In genomic region chr11:118928870-118929495, GRCh38 we compare ENCODE assay signal across 8 cellular contexts. TPM values are rescaled to one million over a fixed set of nuclear protein-coding genes. Genes with fewer than 3 reads are reported as not detected.
DNase-seq lines count a peak whose midpoint lies in the region; ATAC-seq and TF ChIP-seq lines count a peak whose summit lies in the region.

No MANE protein-coding gene starts in this region.

- intact Hi-C loops in activated T-helper 2 cell treated with anti-CD3 and anti-CD28 coated beads, Interferon-gamma antibody, Interleukin-2, Interleukin-4, amounts not matched to agents 10 μg/mL and 5 μg/mL and 100 μg/mL, durations not matched to agents 14 hours and 24 hours and 36 hours (cut with micrococcal nuclease): loop anchor here (1.0 to 5.0 kb wide), 9 partner anchors 11 to 239 kb away; partner anchors contain the start of genes CENATAC, CXCR5, DPAGT1 and RPS25

- H3K36me3 Mint-ChIP-seq in activated T-helper 2 cell treated with anti-CD3 and anti-CD28 coated beads, Interferon-gamma antibody, Interleukin-2, Interleukin-4, amounts not matched to agents 10 μg/mL and 5 μg/mL and 100 μg/mL, durations not matched to agents 14 hours and 24 hours and 36 hours (ENCODE audit: low read depth): no peaks in the 10 kb centered on the region

- H3K27ac Mint-ChIP-seq in activated T-helper 2 cell treated with anti-CD3 and anti-CD28 coated beads, Interferon-gamma antibody, Interleukin-2, Interleukin-4, amounts not matched to agents 10 μg/mL and 5 μg/mL and 100 μg/mL, durations not matched to agents 14 hours and 24 hours and 36 hours: peak overlapping the region; percentile 91

- ATAC-seq in GM21619 (IDR thresholded peaks at IDR 0.05; ENCODE audit: unreplicated experiment): no peak

- peak overlapping the region; percentile 84 for H3K4me3 Mint-ChIP-seq in activated T-helper 2 cell treated with anti-CD3 and anti-CD28 coated beads, Interferon-gamma antibody, Interleukin-2, Interleukin-4, amounts not matched to agents 10 μg/mL and 5 μg/mL and 100 μg/mL, durations not matched to agents 14 hours and 24 hours and 36 hours (ENCODE audit: low read depth)

- H3K27me3 ChIP-seq in AG04450 (ENCODE audit: control insufficient read depth, insufficient read depth, low read length) (no peaks in the 10 kb centered on the region), neutrophil (no peaks in the 10 kb centered on the region)

- H3K36me3 ChIP-seq in neutrophil: no peaks in the 10 kb centered on the region

- H3K9me3 Mint-ChIP-seq in activated T-helper 2 cell treated with anti-CD3 and anti-CD28 coated beads, Interferon-gamma antibody, Interleukin-2, Interleukin-4, amounts not matched to agents 10 μg/mL and 5 μg/mL and 100 μg/mL, durations not matched to agents 14 hours and 24 hours and 36 hours: no peaks in the 10 kb centered on the region

- CTCF ChIA-PET in AG04450 (lab: Charles Lee): interaction anchor here (0.7 to 7.4 kb wide), 16 partner anchors 11 to 293 kb away, joined by 3 to 76 read pairs (median 4); partner anchors contain the start of gene DDX6

- no peaks in the 10 kb centered on the region for H3K27me3 Mint-ChIP-seq in activated T-helper 2 cell treated with anti-CD3 and anti-CD28 coated beads, Interferon-gamma antibody, Interleukin-2, Interleukin-4, amounts not matched to agents 10 μg/mL and 5 μg/mL and 100 μg/mL, durations not matched to agents 14 hours and 24 hours and 36 hours (ENCODE audit: low read depth)

- peaks cover 52 to 55% of the 10 kb centered on the region in 2 experiments for H3K4me1 ChIP-seq in neutrophil (ENCODE audit: control insufficient read depth in 1 of 2, insufficient read depth in 1 of 2, low read depth in 1 of 2, low read length in 1 of 2)

- H3K4me3 ChIP-seq in AG04450 (ENCODE audit: low read depth, low read length) (peak overlapping the region; percentile 74), GM12864 (ENCODE audit: low read depth, low read length) (peak overlapping the region; percentile 64), foreskin fibroblast (ENCODE audit: low read depth in 1 of 2, low read length in 2 of 2) (peak overlapping the region; percentile 52 to 65), neutrophil (ENCODE audit: low read depth in 1 of 2, low read length in 1 of 2) (peak overlapping the region; percentile 67 to 84)

- H3K27ac ChIP-seq in AG04450 (ENCODE audit: low read depth, low read length) (peak overlapping the region; percentile 47), neutrophil (peak overlapping the region; percentile 84)

- peaks cover 40% of the 10 kb centered on the region for H3K4me1 Mint-ChIP-seq in activated T-helper 2 cell treated with anti-CD3 and anti-CD28 coated beads, Interferon-gamma antibody, Interleukin-2, Interleukin-4, amounts not matched to agents 10 μg/mL and 5 μg/mL and 100 μg/mL, durations not matched to agents 14 hours and 24 hours and 36 hours (ENCODE audit: low read depth)

- H3K9me3 ChIP-seq in AG04450 (ENCODE audit: control insufficient read depth, insufficient read depth, low read length) (no peaks in the 10 kb centered on the region; the same call in 1 of the 2 replicates), neutrophil (no peaks in the 10 kb centered on the region)

- POLR2A ChIA-PET in AG04450 (lab: Yijun Ruan, JAX): interaction anchor here (0.6 to 3.8 kb wide), 2 partner anchors 20 to 29 kb away, joined by 4 to 59 read pairs; no protein-coding TSS in a partner anchor

- TF ChIP-seq CTCF in AG04450 (IDR thresholded peaks at IDR 0.05; ENCODE audit: low read depth, low read length): peak; percentile 13; the same call in 1 of the 2 replicates
- no peak for TF ChIP-seq CTCF in GM12864 (IDR thresholded peaks at IDR 0.05; ENCODE audit: low read depth, low read length, missing control alignments)
- TF ChIP-seq CTCF in foreskin fibroblast (IDR thresholded peaks at IDR 0.05; ENCODE audit: low read depth, low read length): no peak
- no peak for TF ChIP-seq CTCF in neutrophil (IDR thresholded peaks at IDR 0.05)

- DNase-seq in AG04450 (ENCODE audit: low read depth, low spot score) (no peak), GM12864 (ENCODE audit: low read depth) (no peak), NCI-H226 (peak; percentile 50), foreskin fibroblast (peak in 1 of 2 donors; percentile 70), islet precursor cell (no peak)
- peak; percentile 51 for DNase-seq in activated T-helper 2 cell treated with anti-CD3 and anti-CD28 coated beads, Interferon-gamma antibody, Interleukin-2, Interleukin-4, amounts not matched to agents 10 μg/mL and 5 μg/mL and 100 μg/mL, durations not matched to agents 14 hours and 24 hours and 36 hours (ENCODE audit: low spot score)

RNA-seq across cellular contexts. Expression of gene BCL9L, which starts 3.3 kb away (rescaled TPM):
- 2.5 and 5.7 TPM in 2 replicates for polyA plus RNA-seq in AG04450 (2011; rRNA removed)
- 6.5 and 7.3 TPM in 2 replicates for polyA minus RNA-seq in AG04450 (2011; rRNA and poly(A)+ RNA removed)
- 21.9 and 23.7 TPM in 2 replicates for total RNA-seq in activated T-helper 2 cell treated with anti-CD3 and anti-CD28 coated beads, Interferon-gamma antibody, Interleukin-2, Interleukin-4, amounts not matched to agents 10 μg/mL and 5 μg/mL and 100 μg/mL, durations not matched to agents 14 hours and 24 hours and 36 hours

RNA-seq across cellular contexts. Expression of gene UPK2, which starts 27.1 kb away (rescaled TPM):
- polyA plus RNA-seq in AG04450 (2011; rRNA removed): 0.20 TPM in 1 of 2 replicates, not detected in the other
- polyA minus RNA-seq in AG04450 (2011; rRNA and poly(A)+ RNA removed): not detected in 2 replicates
- 0.21 TPM in 1 of 2 replicates, not detected in the other for total RNA-seq in activated T-helper 2 cell treated with anti-CD3 and anti-CD28 coated beads, Interferon-gamma antibody, Interleukin-2, Interleukin-4, amounts not matched to agents 10 μg/mL and 5 μg/mL and 100 μg/mL, durations not matched to agents 14 hours and 24 hours and 36 hours

RNA-seq across cellular contexts. Expression of gene FOXR1, which starts 42.6 kb away (rescaled TPM):
- polyA plus RNA-seq in AG04450 (2011; rRNA removed): not detected in 2 replicates
- polyA minus RNA-seq in AG04450 (2011; rRNA and poly(A)+ RNA removed): not detected in 2 replicates
- total RNA-seq in activated T-helper 2 cell treated with anti-CD3 and anti-CD28 coated beads, Interferon-gamma antibody, Interleukin-2, Interleukin-4, amounts not matched to agents 10 μg/mL and 5 μg/mL and 100 μg/mL, durations not matched to agents 14 hours and 24 hours and 36 hours: not detected in 2 replicates

RNA-seq across cellular contexts. Expression of gene CXCR5, which starts 45.3 kb away (rescaled TPM):
- polyA plus RNA-seq in AG04450 (2011; rRNA removed): not detected in 2 replicates
- not detected in 2 replicates for polyA minus RNA-seq in AG04450 (2011; rRNA and poly(A)+ RNA removed)
- 7.5 and 8.1 TPM in 2 replicates for total RNA-seq in activated T-helper 2 cell treated with anti-CD3 and anti-CD28 coated beads, Interferon-gamma antibody, Interleukin-2, Interleukin-4, amounts not matched to agents 10 μg/mL and 5 μg/mL and 100 μg/mL, durations not matched to agents 14 hours and 24 hours and 36 hours

Comparison
In these comparisons a context has a peak if more than half of its experiments do, and no peak if none do; other contexts are left out.
1. DNase-seq: peak in NCI-H226 (single experiment) and activated T-helper 2 cell treated with anti-CD3 and anti-CD28 coated beads, Interferon-gamma antibody, Interleukin-2, Interleukin-4, amounts not matched to agents 10 μg/mL and 5 μg/mL and 100 μg/mL, durations not matched to agents 14 hours and 24 hours and 36 hours (single experiment); none in AG04450 (single experiment), GM12864 (single experiment) and islet precursor cell (single experiment).
2. Peak in every context shown above with its lines, with median percentiles within 50 percentile points of each other: H3K4me3 ChIP-seq.